In the genomic region with DNA sequence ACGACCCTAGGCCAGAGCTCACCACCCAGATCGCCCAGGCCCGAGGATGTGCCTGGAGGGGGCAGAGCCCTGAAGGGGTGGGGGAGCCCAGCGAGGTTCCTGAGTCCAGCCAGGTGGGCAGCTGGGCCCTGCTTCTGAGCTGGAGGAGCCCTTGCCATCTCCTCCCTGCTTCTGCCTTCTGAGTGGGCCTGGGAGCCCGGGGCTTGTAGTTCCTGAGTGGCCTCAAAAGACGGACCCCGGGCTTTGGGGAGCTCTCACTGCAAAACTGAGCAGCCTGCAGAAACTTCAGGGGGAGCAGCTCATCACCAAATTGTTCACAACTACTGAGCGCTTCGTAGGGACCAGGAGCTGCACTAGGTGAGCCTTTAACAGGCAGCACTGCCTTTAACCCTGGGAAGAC, we compare ENCODE assay signal across 13 cellular contexts.
DNase-seq lines count a peak whose midpoint lies in the region; ATAC-seq and TF ChIP-seq lines count a peak whose summit lies in the region.
"Had no signal": no experiment of that assay in that cellular context is flagged by ENCODE, and none has a peak within 500 bp of the region (broad histone marks: within the 10 kb centered on the region; RNA-seq: fewer than 3 reads in every experiment).

No MANE protein-coding gene starts in this region.

- no peak for TF ChIP-seq POLR2A in upper lobe of left lung (IDR thresholded peaks at IDR 0.05)

- H3K4me1 Mint-ChIP-seq in activated CD8-positive, alpha-beta T cell treated with anti-CD3 and anti-CD28 coated beads, Interleukin-2, amount 10 ng/mL, durations not matched to agents 7 days and 5 days (ENCODE audit: low read depth) = peaks cover 90% of the 10 kb centered on the region
- peaks cover 66% of the 10 kb centered on the region for H3K4me1 Mint-ChIP-seq in activated CD8-positive, alpha-beta T cell treated with anti-CD3 and anti-CD28 coated beads for 36 hours (ENCODE audit: low read depth)
- peaks cover 46% of the 10 kb centered on the region for H3K4me1 Mint-ChIP-seq in chondrocyte (ENCODE audit: low read depth)
- peaks cover 19 to 66% (median 61%) of the 10 kb centered on the region in 7 donors for H3K4me1 Mint-ChIP-seq in naive thymus-derived CD4-positive, alpha-beta T cell
- peaks cover 14% of the 10 kb centered on the region for H3K4me1 Mint-ChIP-seq in activated T-helper 17 cell treated with anti-CD3 and anti-CD28 coated beads, Interleukin-2, amount 50 U/mL, for 72 hours

- intact Hi-C loops in activated CD8-positive, alpha-beta T cell treated with anti-CD3 and anti-CD28 coated beads for 36 hours (cut with micrococcal nuclease) = loop anchor here (10.0 kb wide), 2 partner anchors 89 to 309 kb away; no protein-coding TSS in a partner anchor
- intact Hi-C loops in naive thymus-derived CD4-positive, alpha-beta T cell (cut with micrococcal nuclease) = loop anchor here in 1 of 2 donors (5.0 to 10.0 kb wide), 2 partner anchors 112 to 319 kb away; partner anchors contain the start of gene NCOR2

- ATAC-seq in activated CD8-positive, alpha-beta T cell treated with anti-CD3 and anti-CD28 coated beads, Interleukin-2, amount 10 ng/mL, durations not matched to agents 7 days and 5 days = no peak
- ATAC-seq in activated CD8-positive, alpha-beta T cell treated with anti-CD3 and anti-CD28 coated beads for 36 hours = no peak
- ATAC-seq in naive thymus-derived CD4-positive, alpha-beta T cell = no peak
- no peak for ATAC-seq in upper lobe of left lung (ENCODE audit: low FRiP score in 2 of 2)
- ATAC-seq in activated T-helper 17 cell treated with anti-CD3 and anti-CD28 coated beads, Interleukin-2, amount 50 U/mL, for 72 hours (replicated peaks) = no peak
- ATAC-seq: right cardiac atrium had no signal

- peaks cover 51 to 72% of the 10 kb centered on the region in 2 donors for H3K4me1 ChIP-seq in naive thymus-derived CD4-positive, alpha-beta T cell (ENCODE audit: control insufficient read depth in 2 of 2, insufficient read depth in 2 of 2, low read length in 2 of 2)
- H3K4me1 ChIP-seq in upper lobe of left lung = peaks cover 65 to 82% (median 68%) of the 10 kb centered on the region in 4 donors

- H3K9me3 ChIP-seq in naive thymus-derived CD4-positive, alpha-beta T cell (ENCODE audit: control insufficient read depth in 2 of 3, low read length in 3 of 3) = no peaks in the 10 kb centered on the region
- no peaks in the 10 kb centered on the region for H3K9me3 ChIP-seq in upper lobe of left lung
- H3K9me3 ChIP-seq: adrenal gland had no signal

- H3K36me3 ChIP-seq in naive thymus-derived CD4-positive, alpha-beta T cell (ENCODE audit: control insufficient read depth in 2 of 3, insufficient read depth in 3 of 3, low read length in 3 of 3) = peaks cover 0 to 8% (median 0%) of the 10 kb centered on the region in 3 experiments
- H3K36me3 ChIP-seq in upper lobe of left lung = peaks cover 7 to 40% (median 27%) of the 10 kb centered on the region in 4 donors

- no peak for TF ChIP-seq EP300 in upper lobe of left lung (IDR thresholded peaks at IDR 0.05)

- no peaks in the 10 kb centered on the region for H3K9me3 Mint-ChIP-seq in activated CD8-positive, alpha-beta T cell treated with anti-CD3 and anti-CD28 coated beads, Interleukin-2, amount 10 ng/mL, durations not matched to agents 7 days and 5 days (ENCODE audit: insufficient read depth)
- peaks cover 2% of the 10 kb centered on the region for H3K9me3 Mint-ChIP-seq in activated CD8-positive, alpha-beta T cell treated with anti-CD3 and anti-CD28 coated beads for 36 hours
- H3K9me3 Mint-ChIP-seq in chondrocyte (ENCODE audit: low read depth) = no peaks in the 10 kb centered on the region
- H3K9me3 Mint-ChIP-seq in naive thymus-derived CD4-positive, alpha-beta T cell = peaks cover 0 to 5% (median 0%) of the 10 kb centered on the region in 11 donors
- H3K9me3 Mint-ChIP-seq in activated T-helper 17 cell treated with anti-CD3 and anti-CD28 coated beads, Interleukin-2, amount 50 U/mL, for 72 hours = no peaks in the 10 kb centered on the region
- H3K9me3 Mint-ChIP-seq: stimulated activated naive CD8-positive, alpha-beta T cell treated with anti-CD3 and anti-CD28 coated beads, Interleukin-15, Interleukin-2, amounts not matched to agents 100 ng/mL and 50 ng/mL, for 24 hours had no signal

- H3K27ac Mint-ChIP-seq in activated CD8-positive, alpha-beta T cell treated with anti-CD3 and anti-CD28 coated beads, Interleukin-2, amount 10 ng/mL, durations not matched to agents 7 days and 5 days = peak overlapping the region; percentile 52
- H3K27ac Mint-ChIP-seq in activated CD8-positive, alpha-beta T cell treated with anti-CD3 and anti-CD28 coated beads for 36 hours = no peak overlapping the region
- H3K27ac Mint-ChIP-seq in chondrocyte (ENCODE audit: unreplicated experiment) = no peak overlapping the region
- peak overlapping the region in 6 of 9 donors; percentile 23 to 92 (median 52) for H3K27ac Mint-ChIP-seq in naive thymus-derived CD4-positive, alpha-beta T cell
- H3K27ac Mint-ChIP-seq in activated T-helper 17 cell treated with anti-CD3 and anti-CD28 coated beads, Interleukin-2, amount 50 U/mL, for 72 hours = no peak overlapping the region
- H3K27ac Mint-ChIP-seq: stimulated activated naive CD8-positive, alpha-beta T cell treated with anti-CD3 and anti-CD28 coated beads, Interleukin-15, Interleukin-2, amounts not matched to agents 100 ng/mL and 50 ng/mL, for 24 hours had no signal

- POLR2A ChIA-PET in activated CD8-positive, alpha-beta T cell treated with anti-CD3 and anti-CD28 coated beads, Interleukin-2, amount 10 ng/mL, durations not matched to agents 7 days and 5 days (lab: Charles Lee) = interaction anchor here (4.9 kb wide), 1 partner anchor 11 kb away, joined by 34 read pairs; no protein-coding TSS in a partner anchor
- POLR2A ChIA-PET in activated CD8-positive, alpha-beta T cell treated with anti-CD3 and anti-CD28 coated beads for 36 hours (lab: Charles Lee) = interaction anchor here (2.1 kb wide), 1 partner anchor 9 kb away, joined by 9 read pairs; no protein-coding TSS in a partner anchor
- POLR2A ChIA-PET in naive thymus-derived CD4-positive, alpha-beta T cell (lab: Charles Lee) = no interaction called here

- no peaks in the 10 kb centered on the region for H3K27me3 ChIP-seq in naive thymus-derived CD4-positive, alpha-beta T cell (ENCODE audit: control insufficient read depth in 2 of 2, insufficient read depth in 2 of 2, low read length in 2 of 2)
- no peaks in the 10 kb centered on the region for H3K27me3 ChIP-seq in upper lobe of left lung
- H3K27me3 ChIP-seq: adrenal gland had no signal

- H3K4me3 ChIP-seq in naive thymus-derived CD4-positive, alpha-beta T cell (ENCODE audit: low read length) = no peak overlapping the region
- H3K4me3 ChIP-seq in upper lobe of left lung = no peak overlapping the region
- H3K4me3 ChIP-seq: adrenal gland had no signal

- WGBS in upper lobe of left lung, 2 donors = 86 to 88% methylated on average over 4 to 9 of the region's 9 CpGs

- no peak for TF ChIP-seq CTCF in activated CD8-positive, alpha-beta T cell treated with anti-CD3 and anti-CD28 coated beads for 36 hours (IDR thresholded peaks at IDR 0.05)
- TF ChIP-seq CTCF in chondrocyte (IDR thresholded peaks at IDR 0.05) (no peak), upper lobe of left lung (IDR thresholded peaks at IDR 0.05) (no peak)

- peak overlapping the region; percentile 22 for H3K27ac ChIP-seq in naive thymus-derived CD4-positive, alpha-beta T cell (ENCODE audit: low read depth, low read length)
- H3K27ac ChIP-seq in upper lobe of left lung = peak overlapping the region in 3 of 4 donors; percentile 80 to 87 (median 81)

- peaks cover 30% of the 10 kb centered on the region for H3K36me3 Mint-ChIP-seq in activated CD8-positive, alpha-beta T cell treated with anti-CD3 and anti-CD28 coated beads, Interleukin-2, amount 10 ng/mL, durations not matched to agents 7 days and 5 days (ENCODE audit: low read depth)
- H3K36me3 Mint-ChIP-seq in activated CD8-positive, alpha-beta T cell treated with anti-CD3 and anti-CD28 coated beads for 36 hours (ENCODE audit: low read depth) = peaks cover 23% of the 10 kb centered on the region
- H3K36me3 Mint-ChIP-seq in chondrocyte (ENCODE audit: low read depth) = peaks cover 19% of the 10 kb centered on the region
- peaks cover 9 to 24% (median 13%) of the 10 kb centered on the region in 5 donors for H3K36me3 Mint-ChIP-seq in naive thymus-derived CD4-positive, alpha-beta T cell
- H3K36me3 Mint-ChIP-seq in activated T-helper 17 cell treated with anti-CD3 and anti-CD28 coated beads, Interleukin-2, amount 50 U/mL, for 72 hours (ENCODE audit: low read depth) = peaks cover 6% of the 10 kb centered on the region

- DNase-seq in activated CD8-positive, alpha-beta T cell treated with anti-CD3 and anti-CD28 coated beads, Interleukin-2, amount 10 ng/mL, durations not matched to agents 7 days and 5 days = no peak
- DNase-seq in activated CD8-positive, alpha-beta T cell treated with anti-CD3 and anti-CD28 coated beads for 36 hours = no peak
- peak; percentile 60 for DNase-seq in chondrocyte (ENCODE audit: low spot score)
- DNase-seq in naive thymus-derived CD4-positive, alpha-beta T cell = no peak
- no peak for DNase-seq in upper lobe of left lung
- DNase-seq in central memory CD4-positive, alpha-beta T cell = no peak
- DNase-seq in NCI-H82 (lab: John Stamatoyannopoulos, UW) = no peak
- DNase-seq: adrenal gland; effector CD4-positive, alpha-beta T cell; NCI-H2081 treated with DMSO at 0.1 percent for 48 hours had no signal

- no peak overlapping the region for H3K4me3 Mint-ChIP-seq in activated CD8-positive, alpha-beta T cell treated with anti-CD3 and anti-CD28 coated beads, Interleukin-2, amount 10 ng/mL, durations not matched to agents 7 days and 5 days
- H3K4me3 Mint-ChIP-seq in activated CD8-positive, alpha-beta T cell treated with anti-CD3 and anti-CD28 coated beads for 36 hours = no peak overlapping the region
- no peak overlapping the region for H3K4me3 Mint-ChIP-seq in chondrocyte (ENCODE audit: unreplicated experiment)
- peak overlapping the region in 8 of 10 donors; percentile 39 to 83 (median 66) for H3K4me3 Mint-ChIP-seq in naive thymus-derived CD4-positive, alpha-beta T cell
- no peak overlapping the region for H3K4me3 Mint-ChIP-seq in activated T-helper 17 cell treated with anti-CD3 and anti-CD28 coated beads, Interleukin-2, amount 50 U/mL, for 72 hours
- H3K4me3 Mint-ChIP-seq: stimulated activated naive CD8-positive, alpha-beta T cell treated with anti-CD3 and anti-CD28 coated beads, Interleukin-15, Interleukin-2, amounts not matched to agents 100 ng/mL and 50 ng/mL, for 24 hours had no signal

- H3K27me3 Mint-ChIP-seq in activated CD8-positive, alpha-beta T cell treated with anti-CD3 and anti-CD28 coated beads, Interleukin-2, amount 10 ng/mL, durations not matched to agents 7 days and 5 days (ENCODE audit: low read depth) = no peaks in the 10 kb centered on the region
- H3K27me3 Mint-ChIP-seq in activated CD8-positive, alpha-beta T cell treated with anti-CD3 and anti-CD28 coated beads for 36 hours = no peaks in the 10 kb centered on the region
- no peaks in the 10 kb centered on the region for H3K27me3 Mint-ChIP-seq in chondrocyte (ENCODE audit: low read depth)
- no peaks in the 10 kb centered on the region for H3K27me3 Mint-ChIP-seq in naive thymus-derived CD4-positive, alpha-beta T cell
- H3K27me3 Mint-ChIP-seq in activated T-helper 17 cell treated with anti-CD3 and anti-CD28 coated beads, Interleukin-2, amount 50 U/mL, for 72 hours = no peaks in the 10 kb centered on the region
- H3K27me3 Mint-ChIP-seq: stimulated activated naive CD8-positive, alpha-beta T cell treated with anti-CD3 and anti-CD28 coated beads, Interleukin-15, Interleukin-2, amounts not matched to agents 100 ng/mL and 50 ng/mL, for 24 hours had no signal

- CTCF ChIA-PET in activated CD8-positive, alpha-beta T cell treated with anti-CD3 and anti-CD28 coated beads, Interleukin-2, amount 10 ng/mL, durations not matched to agents 7 days and 5 days (lab: Charles Lee) = interaction anchor here (3.7 kb wide), 1 partner anchor 10 kb away, joined by 21 read pairs; no protein-coding TSS in a partner anchor
- CTCF ChIA-PET in activated CD8-positive, alpha-beta T cell treated with anti-CD3 and anti-CD28 coated beads for 36 hours (lab: Charles Lee) = interaction anchor here (3.7 kb wide), 1 partner anchor 316 kb away, joined by 11 read pairs; no protein-coding TSS in a partner anchor
- CTCF ChIA-PET in naive thymus-derived CD4-positive, alpha-beta T cell (lab: Charles Lee) = interaction anchor here (1.2 kb wide), 1 partner anchor 39 kb away, joined by 3 read pairs; no protein-coding TSS in a partner anchor

Comparison
In these comparisons a context has a peak if more than half of its experiments do, and no peak if none do; other contexts are left out.
1. H3K27ac Mint-ChIP-seq: peak in activated CD8-positive, alpha-beta T cell treated with anti-CD3 and anti-CD28 coated beads, Interleukin-2, amount 10 ng/mL, durations not matched to agents 7 days and 5 days (single experiment) and naive thymus-derived CD4-positive, alpha-beta T cell (6 of 9); none in activated CD8-positive, alpha-beta T cell treated with anti-CD3 and anti-CD28 coated beads for 36 hours (single experiment), chondrocyte (single experiment) and activated T-helper 17 cell treated with anti-CD3 and anti-CD28 coated beads, Interleukin-2, amount 50 U/mL, for 72 hours (single experiment).
2. H3K4me3 Mint-ChIP-seq: peak in naive thymus-derived CD4-positive, alpha-beta T cell (8 of 10); none in activated CD8-positive, alpha-beta T cell treated with anti-CD3 and anti-CD28 coated beads, Interleukin-2, amount 10 ng/mL, durations not matched to agents 7 days and 5 days (single experiment), activated CD8-positive, alpha-beta T cell treated with anti-CD3 and anti-CD28 coated beads for 36 hours (single experiment), chondrocyte (single experiment) and activated T-helper 17 cell treated with anti-CD3 and anti-CD28 coated beads, Interleukin-2, amount 50 U/mL, for 72 hours (single experiment).